1 cellular context compared by ENCODE assay signal in the genomic region with DNA sequence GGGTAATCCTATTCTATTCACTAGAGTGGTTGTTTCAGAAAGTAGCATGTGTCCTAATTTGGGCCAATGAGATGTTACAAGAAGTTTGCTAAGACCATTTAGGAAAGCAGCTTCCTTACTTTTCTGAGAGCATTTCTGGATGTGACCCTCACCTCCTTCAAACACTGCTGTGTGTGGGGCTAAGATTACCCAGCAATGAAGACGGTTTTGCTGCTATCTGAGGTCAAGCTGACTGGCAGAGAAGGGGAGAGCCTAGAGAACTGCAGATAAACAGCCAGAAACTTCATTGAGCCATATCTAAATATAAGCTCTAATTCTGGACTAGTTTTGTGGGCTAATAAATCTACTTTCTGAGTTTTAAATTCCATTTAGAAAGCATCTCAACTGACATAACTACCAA.
TF ChIP-seq lines count a peak whose summit lies in the region.

No MANE protein-coding gene starts in this region.

TF ChIP-seq in K562, 482 proteins besides CTCF, POLR2A, EP300 and RAD21:
- TF ChIP-seq, protein P1, sequence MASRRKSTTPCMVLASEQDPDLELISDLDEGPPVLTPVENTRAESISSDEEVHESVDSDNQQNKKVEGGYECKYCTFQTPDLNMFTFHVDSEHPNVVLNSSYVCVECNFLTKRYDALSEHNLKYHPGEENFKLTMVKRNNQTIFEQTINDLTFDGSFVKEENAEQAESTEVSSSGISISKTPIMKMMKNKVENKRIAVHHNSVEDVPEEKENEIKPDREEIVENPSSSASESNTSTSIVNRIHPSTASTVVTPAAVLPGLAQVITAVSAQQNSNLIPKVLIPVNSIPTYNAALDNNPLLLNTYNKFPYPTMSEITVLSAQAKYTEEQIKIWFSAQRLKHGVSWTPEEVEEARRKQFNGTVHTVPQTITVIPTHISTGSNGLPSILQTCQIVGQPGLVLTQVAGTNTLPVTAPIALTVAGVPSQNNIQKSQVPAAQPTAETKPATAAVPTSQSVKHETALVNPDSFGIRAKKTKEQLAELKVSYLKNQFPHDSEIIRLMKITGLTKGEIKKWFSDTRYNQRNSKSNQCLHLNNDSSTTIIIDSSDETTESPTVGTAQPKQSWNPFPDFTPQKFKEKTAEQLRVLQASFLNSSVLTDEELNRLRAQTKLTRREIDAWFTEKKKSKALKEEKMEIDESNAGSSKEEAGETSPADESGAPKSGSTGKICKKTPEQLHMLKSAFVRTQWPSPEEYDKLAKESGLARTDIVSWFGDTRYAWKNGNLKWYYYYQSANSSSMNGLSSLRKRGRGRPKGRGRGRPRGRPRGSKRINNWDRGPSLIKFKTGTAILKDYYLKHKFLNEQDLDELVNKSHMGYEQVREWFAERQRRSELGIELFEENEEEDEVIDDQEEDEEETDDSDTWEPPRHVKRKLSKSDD (conservative IDR thresholded peaks at IDR 0.05; ENCODE audit: low read length) = no peak
- TF ChIP-seq ARID1B (IDR thresholded peaks at IDR 0.05) = 0 out of 2 replicates have a peak, but pooled peaks have one; percentile 16
- peak; percentile 53 for TF ChIP-seq CBFA2T3 (IDR thresholded peaks at IDR 0.05)
- 0 out of 2 replicates have a peak, but pooled peaks have one; percentile 11 for TF ChIP-seq NCOR1 (IDR thresholded peaks at IDR 0.05)
